ENCODE assay signal across 8 cellular contexts in genomic region chr22:23219787-23220484, GRCh38.
DNase-seq lines count a peak whose midpoint lies in the region; ATAC-seq lines count a peak whose summit lies in the region.

No MANE protein-coding gene starts in this region.

- DNase-seq in COLO668 (lab: John Stamatoyannopoulos, UW; ENCODE audit: unreplicated experiment): peak; percentile 65
- peak; percentile 82 for DNase-seq in MV-4-11 (lab: John Stamatoyannopoulos, UW)
- peak; percentile 77 for DNase-seq in activated CD8-positive, alpha-beta memory T cell treated with anti-CD3 and anti-CD28 coated beads, Interleukin-2, amount 50 U/mL, for 48 hours
- DNase-seq in germinal center (ENCODE audit: low spot score): peak; percentile 83
- peak; percentile 35 to 53 for DNase-seq in stimulated activated CD4-positive, alpha-beta T cell treated with anti-CD3 and anti-CD28 coated beads, Interleukin-4, amount 100 ng/mL, for 4 hours
- no peak for DNase-seq in COLO829 (ENCODE audit: low spot score)
- no peak for DNase-seq in SW480 (ENCODE audit: low spot score)

- peak; percentile 68 for ATAC-seq in GM19455 (IDR thresholded peaks at IDR 0.05; ENCODE audit: unreplicated experiment)

Comparison
In these comparisons a context has a peak if more than half of its experiments do, and no peak if none do; other contexts are left out.
1. DNase-seq: peak in COLO668 (single experiment), MV-4-11 (single experiment), activated CD8-positive, alpha-beta memory T cell treated with anti-CD3 and anti-CD28 coated beads, Interleukin-2, amount 50 U/mL, for 48 hours (single experiment), germinal center (single experiment) and stimulated activated CD4-positive, alpha-beta T cell treated with anti-CD3 and anti-CD28 coated beads, Interleukin-4, amount 100 ng/mL, for 4 hours (2 of 2); none in COLO829 (single experiment) and SW480 (single experiment).